ENCODE assay signal across 10 cellular contexts in genomic region chr14:68141531-68142088, GRCh38.
DNase-seq lines count a peak whose midpoint lies in the region; ATAC-seq, FAIRE-seq and TF ChIP-seq lines count a peak whose summit lies in the region.
"Had no signal": no experiment of that assay in that cellular context is flagged by ENCODE, and none has a peak within 500 bp of the region (broad histone marks: within the 10 kb centered on the region; RNA-seq: fewer than 3 reads in every experiment).

No MANE protein-coding gene starts in this region.

- H3K4me3 ChIP-seq in K562: no peak overlapping the region
- no peak overlapping the region for H3K4me3 ChIP-seq in urinary bladder (ENCODE audit: low read depth, low read length)

- no peak overlapping the region for H3K4me2 ChIP-seq in K562 (ENCODE audit: insufficient read depth, low read length)

- FAIRE-seq in K562 (lab: Jason Lieb, UNC): no peak

- no peaks in the 10 kb centered on the region for H3K27me3 ChIP-seq in K562 (ENCODE audit: control insufficient read depth in 2 of 2, insufficient read depth in 2 of 2, low read length in 2 of 2)

- CTCF ChIA-PET in K562 (lab: Yijun Ruan, JAX; ENCODE audit: low intra/inter-chr PET ratio): no interaction called here

- no peaks in the 10 kb centered on the region for H3K36me3 ChIP-seq in K562 (ENCODE audit: control insufficient read depth, insufficient read depth, low read length)
- no peaks in the 10 kb centered on the region for H3K36me3 ChIP-seq in urinary bladder (ENCODE audit: insufficient read depth)
- H3K36me3 ChIP-seq: WERI-Rb-1 had no signal

- no TSS peak for BruUV-seq in K562 (replicated peaks; lab: Mats Ljungman, UMichigan)

- no peaks in the 10 kb centered on the region for H3K79me2 ChIP-seq in K562 (ENCODE audit: control insufficient read depth, insufficient read depth, low read length)

- H3K4me1 ChIP-seq in K562 (replicated peaks in 1 of 2; ENCODE audit: control insufficient read depth in 2 of 2, insufficient read depth in 2 of 2, low read length in 2 of 2) (no peaks in the 10 kb centered on the region; a peak in 1 of 5 replicates), urinary bladder (ENCODE audit: insufficient read depth) (peaks cover 4% of the 10 kb centered on the region)

- no peak overlapping the region for H3K9ac ChIP-seq in K562 (ENCODE audit: insufficient read depth in 1 of 2, low read depth in 2 of 2, low read length in 2 of 2)

- no peaks in the 10 kb centered on the region for H3K9me3 ChIP-seq in K562 (replicated peaks; ENCODE audit: control insufficient read depth, insufficient read depth, low read depth, low read length)

- TF ChIP-seq EP300 in Ishikawa (IDR thresholded peaks at IDR 0.05; ENCODE audit: borderline replicate concordance) (peak; percentile 20; the same call in 1 of the 2 replicates), K562 (IDR thresholded peaks at IDR 0.05; ENCODE audit: low read length) (no peak)

- no peaks in the 10 kb centered on the region for H3K9me1 ChIP-seq in K562 (ENCODE audit: control insufficient read depth, insufficient read depth, low read length)

- no peak for TF ChIP-seq RAD21 in Ishikawa (IDR thresholded peaks at IDR 0.05; ENCODE audit: low read depth)
- no peak for TF ChIP-seq RAD21 in K562 (CRISPR knock-in tag; conservative IDR thresholded peaks at IDR 0.05 in 1 of 2, IDR thresholded peaks at IDR 0.05 in 1 of 2)

- no peak for TF ChIP-seq POLR2A in K562 (conservative IDR thresholded peaks at IDR 0.05)

- intact Hi-C loops in K562 (cut with micrococcal nuclease) (no loop called here), left colon (cut with DNase I, micrococcal nuclease) (loop anchor here in 1 of 2 donors (10.0 kb wide), 1 partner anchor 53 kb away; no protein-coding TSS in a partner anchor)

- in situ Hi-C loops in K562 (cut with MboI): no loop called here

- ATAC-seq in K562 (no peak), left colon (peak; percentile 13), GM19395 (IDR thresholded peaks at IDR 0.05; ENCODE audit: unreplicated experiment) (no peak), GM19328 (IDR thresholded peaks at IDR 0.05; ENCODE audit: unreplicated experiment) (no peak)
- ATAC-seq: stimulated activated naive CD8-positive, alpha-beta T cell treated with anti-CD3 and anti-CD28 coated beads, Interleukin-15, amount 100 ng/mL, for 72 hours had no signal

- TF ChIP-seq CTCF in K562 (IDR thresholded peaks at IDR 0.05 in 2 of 3, conservative IDR thresholded peaks at IDR 0.05 in 1 of 3; ENCODE audit: insufficient read depth in 2 of 3, low read depth in 1 of 3, low read length in 3 of 3): no peak

- 16% methylated on average over 5 of the region's 5 CpGs for WGBS in K562 (ENCODE audit: insufficient coverage, low coverage, missing lambda C conversion rate)
- 30% methylated on average over 5 of the region's 5 CpGs for WGBS in urinary bladder

- no peaks in the 10 kb centered on the region for H4K20me1 ChIP-seq in K562 (replicated peaks; ENCODE audit: control insufficient read depth, insufficient read depth, low read length)

- no peak for DNase-seq in K562 (ENCODE audit: extremely low read depth in 1 of 4, low spot score in 3 of 4)
- DNase-seq in left colon: no peak
- no peak for DNase-seq in putamen (ENCODE audit: low spot score)
- DNase-seq: Kasumi-1; stimulated activated naive CD8-positive, alpha-beta T cell treated with anti-CD3 and anti-CD28 coated beads, Interleukin-15, amount 100 ng/mL, for 72 hours; WERI-Rb-1 had no signal

- no peak overlapping the region for H2AFZ ChIP-seq in K562 (ENCODE audit: low read depth, low read length)

- POLR2A ChIA-PET in K562 (lab: Yijun Ruan, JAX): no interaction called here

- H3K27ac ChIP-seq in K562 (ENCODE audit: extremely low read depth, low read depth, low read length) (no peak overlapping the region), urinary bladder (ENCODE audit: low read depth) (peak overlapping the region; percentile 27)
- H3K27ac ChIP-seq: WERI-Rb-1 had no signal

TF ChIP-seq in Ishikawa, 13 proteins besides CTCF, POLR2A, EP300 and RAD21:
- peak; percentile 25; the same call in 1 of the 2 replicates for TF ChIP-seq FOXM1 (IDR thresholded peaks at IDR 0.05; ENCODE audit: borderline replicate concordance, low read depth)
- TF ChIP-seq, protein P1, sequence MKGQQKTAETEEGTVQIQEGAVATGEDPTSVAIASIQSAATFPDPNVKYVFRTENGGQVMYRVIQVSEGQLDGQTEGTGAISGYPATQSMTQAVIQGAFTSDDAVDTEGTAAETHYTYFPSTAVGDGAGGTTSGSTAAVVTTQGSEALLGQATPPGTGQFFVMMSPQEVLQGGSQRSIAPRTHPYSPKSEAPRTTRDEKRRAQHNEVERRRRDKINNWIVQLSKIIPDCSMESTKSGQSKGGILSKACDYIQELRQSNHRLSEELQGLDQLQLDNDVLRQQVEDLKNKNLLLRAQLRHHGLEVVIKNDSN (IDR thresholded peaks at IDR 0.05): no peak

TF ChIP-seq in K562, 482 proteins besides CTCF, POLR2A, EP300 and RAD21:
- TF ChIP-seq ZNF354B (CRISPR knock-in tag; IDR thresholded peaks at IDR 0.05) (no peak), ATF3 (IDR thresholded peaks at IDR 0.05) (peak; percentile 69), ATF3 (CRISPR knock-in tag; conservative IDR thresholded peaks at IDR 0.05) (no peak)
